In genomic region chr1:13585599-13585965, GRCh38 we compare ENCODE assay signal across 18 cellular contexts. TPM values are rescaled to one million over a fixed set of nuclear protein-coding genes. Genes with fewer than 3 reads are reported as not detected.
DNase-seq lines count a peak whose midpoint lies in the region; ATAC-seq, FAIRE-seq and TF ChIP-seq lines count a peak whose summit lies in the region.
"Had no signal": no experiment of that assay in that cellular context is flagged by ENCODE, and none has a peak within 500 bp of the region (broad histone marks: within the 10 kb centered on the region; RNA-seq: fewer than 3 reads in every experiment).

No MANE protein-coding gene starts in this region.

- peak overlapping the region; percentile 91 for H3K4me3 Mint-ChIP-seq in neural crest cell
- no peak overlapping the region for H3K4me3 Mint-ChIP-seq in stimulated activated naive B cell treated with anti-CD40 and anti-IgM and Interleukin-4, amounts not matched to agents 10 μg/mL and 1 μg/mL and 100 μg/mL, for 72 hours
- H3K4me3 Mint-ChIP-seq: activated CD4-positive, alpha-beta T cell treated with anti-CD3 and anti-CD28 coated beads, Interleukin-2, amount 10 ng/mL, durations not matched to agents 24 days and 14 days; CD4-positive, alpha-beta T cell; T-helper 17 cell had no signal

- H3K27me3 Mint-ChIP-seq in neural crest cell (ENCODE audit: low read depth): peaks cover 23% of the 10 kb centered on the region
- H3K27me3 Mint-ChIP-seq in stimulated activated naive B cell treated with anti-CD40 and anti-IgM and Interleukin-4, amounts not matched to agents 10 μg/mL and 1 μg/mL and 100 μg/mL, for 72 hours: peaks cover 60 to 79% of the 10 kb centered on the region in 2 donors

- H3K27me3 ChIP-seq in SJSA1 (replicated peaks) (no peaks in the 10 kb centered on the region), pancreas (no peaks in the 10 kb centered on the region)

- WGBS in urinary bladder: 56% methylated on average over 9 of the region's 9 CpGs
- 63 to 67% methylated on average over 9 of the region's 9 CpGs for WGBS in pancreas, 2 donors

- H3K4me3 ChIP-seq in SJSA1 (peak overlapping the region; percentile 75), fibroblast of villous mesenchyme (ENCODE audit: low read depth, low read length) (peak overlapping the region; percentile 93), urinary bladder (ENCODE audit: low read depth, low read length) (peak overlapping the region; percentile 37), pancreas (no peak overlapping the region)

- H3K27ac ChIP-seq in SJSA1 (peak overlapping the region; percentile 72), urinary bladder (ENCODE audit: low read depth) (no peak overlapping the region), pancreas (no peak overlapping the region)
- H3K27ac ChIP-seq: brain microvascular endothelial cell had no signal

- no peak for ATAC-seq in stimulated activated naive B cell treated with anti-CD40 and anti-IgM and Interleukin-4, amounts not matched to agents 10 μg/mL and 1 μg/mL and 100 μg/mL, for 72 hours (replicated peaks)
- no peak for ATAC-seq in pancreas
- ATAC-seq: T-helper 17 cell had no signal

- DNase-seq in SJSA1 (ENCODE audit: low read depth in 1 of 2, low spot score in 2 of 2): peak in 1 of 2 experiments; percentile 54
- no peak for DNase-seq in fibroblast of villous mesenchyme (ENCODE audit: low read depth)
- no peak for DNase-seq in neural crest cell (ENCODE audit: low read depth, low spot score)
- DNase-seq in DMS153 treated with DMSO at 0.1 percent for 48 hours (lab: John Stamatoyannopoulos, UW; ENCODE audit: unreplicated experiment): no peak
- no peak for DNase-seq in stimulated activated naive B cell treated with anti-CD40 and anti-IgM and Interleukin-4, amounts not matched to agents 10 μg/mL and 1 μg/mL and 100 μg/mL, for 72 hours
- no peak for DNase-seq in pancreas
- DNase-seq: activated CD4-positive, alpha-beta T cell treated with anti-CD3 and anti-CD28 coated beads, Interleukin-2, amount 10 ng/mL, durations not matched to agents 24 days and 14 days; brain microvascular endothelial cell; CD4-positive, alpha-beta T cell; NCI-H510A; Peyer's patch; stimulated activated CD4-positive, alpha-beta T cell treated with anti-CD3 and anti-CD28 coated beads, Interleukin-4, amount 100 ng/mL, for 24 hours; stimulated activated naive CD4-positive, alpha-beta T cell; T-helper 17 cell had no signal

- H3K36me3 ChIP-seq in SJSA1: peaks cover 22% of the 10 kb centered on the region
- H3K36me3 ChIP-seq in urinary bladder (ENCODE audit: insufficient read depth): no peaks in the 10 kb centered on the region
- H3K36me3 ChIP-seq in pancreas: no peaks in the 10 kb centered on the region
- H3K36me3 ChIP-seq: brain microvascular endothelial cell, Peyer's patch had no signal

- peak overlapping the region; percentile 93 for H3K27ac Mint-ChIP-seq in neural crest cell (ENCODE audit: unreplicated experiment)
- H3K27ac Mint-ChIP-seq in stimulated activated naive B cell treated with anti-CD40 and anti-IgM and Interleukin-4, amounts not matched to agents 10 μg/mL and 1 μg/mL and 100 μg/mL, for 72 hours: no peak overlapping the region
- H3K27ac Mint-ChIP-seq: activated CD4-positive, alpha-beta T cell treated with anti-CD3 and anti-CD28 coated beads, Interleukin-2, amount 10 ng/mL, durations not matched to agents 24 days and 14 days; CD4-positive, alpha-beta T cell; T-helper 17 cell had no signal

- TF ChIP-seq CTCF in fibroblast of villous mesenchyme (IDR thresholded peaks at IDR 0.05; ENCODE audit: insufficient read depth, low read depth, low read length) (no peak), neural crest cell (conservative IDR thresholded peaks at IDR 0.05) (no peak), pancreas (IDR thresholded peaks at IDR 0.05) (no peak)

- H3K4me1 Mint-ChIP-seq in neural crest cell: peaks cover 60% of the 10 kb centered on the region
- peaks cover 7 to 16% of the 10 kb centered on the region in 2 donors for H3K4me1 Mint-ChIP-seq in stimulated activated naive B cell treated with anti-CD40 and anti-IgM and Interleukin-4, amounts not matched to agents 10 μg/mL and 1 μg/mL and 100 μg/mL, for 72 hours
- H3K4me1 Mint-ChIP-seq: activated CD4-positive, alpha-beta T cell treated with anti-CD3 and anti-CD28 coated beads, Interleukin-2, amount 10 ng/mL, durations not matched to agents 24 days and 14 days; T-helper 17 cell had no signal

- H3K9me3 Mint-ChIP-seq in neural crest cell: no peaks in the 10 kb centered on the region
- peaks cover 5 to 6% of the 10 kb centered on the region in 2 donors for H3K9me3 Mint-ChIP-seq in stimulated activated naive B cell treated with anti-CD40 and anti-IgM and Interleukin-4, amounts not matched to agents 10 μg/mL and 1 μg/mL and 100 μg/mL, for 72 hours
- H3K9me3 Mint-ChIP-seq: activated CD4-positive, alpha-beta T cell treated with anti-CD3 and anti-CD28 coated beads, Interleukin-2, amount 10 ng/mL, durations not matched to agents 24 days and 14 days; CD4-positive, alpha-beta T cell had no signal

- peaks cover 6% of the 10 kb centered on the region for H3K36me3 Mint-ChIP-seq in neural crest cell (ENCODE audit: low read depth)
- H3K36me3 Mint-ChIP-seq in stimulated activated naive B cell treated with anti-CD40 and anti-IgM and Interleukin-4, amounts not matched to agents 10 μg/mL and 1 μg/mL and 100 μg/mL, for 72 hours: no peaks in the 10 kb centered on the region

- FAIRE-seq in pancreas (lab: Jason Lieb, UNC): no peak
- FAIRE-seq: endometrium, G401.6, H54 had no signal

- peaks cover 73% of the 10 kb centered on the region for H3K4me1 ChIP-seq in SJSA1 (replicated peaks)
- no peaks in the 10 kb centered on the region for H3K4me1 ChIP-seq in urinary bladder (ENCODE audit: insufficient read depth)
- H3K4me1 ChIP-seq in pancreas: no peaks in the 10 kb centered on the region
- H3K4me1 ChIP-seq: Peyer's patch had no signal

- intact Hi-C loops in pancreas (cut with DNase I): no loop called here

- H3K9me3 ChIP-seq in SJSA1 (replicated peaks) (peaks cover 5% of the 10 kb centered on the region; the same call in 1 of the 2 replicates), pancreas (no peaks in the 10 kb centered on the region)
- H3K9me3 ChIP-seq: Peyer's patch had no signal

RNA-seq across cellular contexts. Expression of gene PDPN, which starts 1.9 kb away (rescaled TPM):
- total RNA-seq in SJSA1 (2014; rRNA removed; shearing (Covaris generic)): 36.0 and 43.8 TPM in 2 replicates
- total RNA-seq in fibroblast of villous mesenchyme (28.7 and 32.8 TPM in 2 replicates), neural crest cell (47.4 and 51.7 TPM in 2 replicates), urinary bladder (19.1 TPM), pancreas (10 to 100 TPM in 1 of 6 donors, 1 to 10 TPM in 3, under 1 TPM in 2; 0.83 to 10.4 (median 3.3) TPM)
- polyA plus RNA-seq in urinary bladder (96.8 TPM), pancreas (1 to 10 TPM; 1.3 to 1.4 TPM)
- total RNA-seq: activated CD4-positive, alpha-beta T cell treated with anti-CD3 and anti-CD28 coated beads, Interleukin-2, amount 10 ng/mL, durations not matched to agents 24 days and 14 days; CD4-positive, alpha-beta T cell; T-helper 17 cell had no signal

Comparison
In these comparisons a context has a peak if more than half of its experiments do, and no peak if none do; other contexts are left out.
1. H3K4me3 ChIP-seq: peak in SJSA1 (single experiment), fibroblast of villous mesenchyme (single experiment) and urinary bladder (single experiment); none in pancreas (0 of 4).